8 cellular contexts compared by ENCODE assay signal in genomic region chr5:177509361-177509951, GRCh38. TPM values are rescaled to one million over a fixed set of nuclear protein-coding genes. Genes with fewer than 3 reads are reported as not detected.
DNase-seq lines count a peak whose midpoint lies in the region; ATAC-seq and TF ChIP-seq lines count a peak whose summit lies in the region.

A gene with protein sequence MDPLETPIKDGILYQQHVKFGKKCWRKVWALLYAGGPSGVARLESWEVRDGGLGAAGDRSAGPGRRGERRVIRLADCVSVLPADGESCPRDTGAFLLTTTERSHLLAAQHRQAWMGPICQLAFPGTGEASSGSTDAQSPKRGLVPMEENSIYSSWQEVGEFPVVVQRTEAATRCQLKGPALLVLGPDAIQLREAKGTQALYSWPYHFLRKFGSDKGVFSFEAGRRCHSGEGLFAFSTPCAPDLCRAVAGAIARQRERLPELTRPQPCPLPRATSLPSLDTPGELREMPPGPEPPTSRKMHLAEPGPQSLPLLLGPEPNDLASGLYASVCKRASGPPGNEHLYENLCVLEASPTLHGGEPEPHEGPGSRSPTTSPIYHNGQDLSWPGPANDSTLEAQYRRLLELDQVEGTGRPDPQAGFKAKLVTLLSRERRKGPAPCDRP (minus strand): TSS chr5:177509826. CDS start chr5:177509540, 286 bp downstream.

- DNase-seq in endodermal cell (no peak), gastrocnemius medialis (peak in 1 of 2 donors; percentile 36), NCI-H187 treated with DMSO at 0.1 percent for 48 hours (lab: John Stamatoyannopoulos, UW) (no peak), NCI-H446 treated with DMSO at 0.1 percent for 48 hours (lab: John Stamatoyannopoulos, UW) (no peak), NCI-H226 (no peak)
- no peak for DNase-seq in activated naive CD4-positive, alpha-beta T cell treated with anti-CD3 and anti-CD28 coated beads, Interleukin-2, amount 10 ng/mL, durations not matched to agents 7 days and 5 days

- H3K27ac ChIP-seq in endodermal cell (ENCODE audit: low read depth, low read length), result no peak within 1 kb of the TSS
- peak within 1 kb of the TSS in 1 of 4 donors; percentile 30 for H3K27ac ChIP-seq in gastrocnemius medialis

- H3K4me3 Mint-ChIP-seq in IgD-negative memory B cell (peak within 1 kb of the TSS; percentile 92 to 100 (median 96)), endodermal cell (no peak within 1 kb of the TSS)
- no peak within 1 kb of the TSS for H3K4me3 Mint-ChIP-seq in activated naive CD4-positive, alpha-beta T cell treated with anti-CD3 and anti-CD28 coated beads, Interleukin-2, amount 10 ng/mL, durations not matched to agents 7 days and 5 days

- CTCF ChIA-PET in activated naive CD4-positive, alpha-beta T cell treated with anti-CD3 and anti-CD28 coated beads, Interleukin-2, amount 10 ng/mL, durations not matched to agents 7 days and 5 days (lab: Charles Lee), result no interaction called here

- H3K36me3 Mint-ChIP-seq in IgD-negative memory B cell, result peaks cover 5% of the 10 kb centered on the region
- H3K36me3 Mint-ChIP-seq in endodermal cell (ENCODE audit: low read depth), result peaks cover 38% of the 10 kb centered on the region
- H3K36me3 Mint-ChIP-seq in activated naive CD4-positive, alpha-beta T cell treated with anti-CD3 and anti-CD28 coated beads, Interleukin-2, amount 10 ng/mL, durations not matched to agents 7 days and 5 days, result peaks cover 23% of the 10 kb centered on the region

- H3K9me3 Mint-ChIP-seq in IgD-negative memory B cell (no peaks in the 10 kb centered on the region), endodermal cell (no peaks in the 10 kb centered on the region)
- H3K9me3 Mint-ChIP-seq in activated naive CD4-positive, alpha-beta T cell treated with anti-CD3 and anti-CD28 coated beads, Interleukin-2, amount 10 ng/mL, durations not matched to agents 7 days and 5 days, result no peaks in the 10 kb centered on the region

- no peak for TF ChIP-seq POLR2A in gastrocnemius medialis (IDR thresholded peaks at IDR 0.05)

- H3K9me3 ChIP-seq in endodermal cell (ENCODE audit: control insufficient read depth, low read length) (no peaks in the 10 kb centered on the region), gastrocnemius medialis (no peaks in the 10 kb centered on the region)

- H3K4me1 ChIP-seq in endodermal cell (ENCODE audit: control insufficient read depth, insufficient read depth, low read length) (peaks cover 4% of the 10 kb centered on the region), gastrocnemius medialis (peaks cover 4 to 6% of the 10 kb centered on the region in 2 donors)

- H3K27me3 ChIP-seq in endodermal cell (ENCODE audit: control insufficient read depth, insufficient read depth, low read length, poor library complexity, severe bottlenecking), result no peaks in the 10 kb centered on the region
- H3K27me3 ChIP-seq in gastrocnemius medialis, result no peaks in the 10 kb centered on the region

- H3K4me1 Mint-ChIP-seq in IgD-negative memory B cell, result peaks cover 28 to 38% (median 30%) of the 10 kb centered on the region in 3 donors
- peaks cover 5% of the 10 kb centered on the region for H3K4me1 Mint-ChIP-seq in endodermal cell
- peaks cover 10% of the 10 kb centered on the region for H3K4me1 Mint-ChIP-seq in activated naive CD4-positive, alpha-beta T cell treated with anti-CD3 and anti-CD28 coated beads, Interleukin-2, amount 10 ng/mL, durations not matched to agents 7 days and 5 days

- in situ Hi-C loops in gastrocnemius medialis (cut with MboI; ENCODE audit: low sequenced_read_pairs in 4 of 4), result loop anchor here in 3 of 4 donors (10.0 to 25.0 kb wide), 3 partner anchors 105 to 125 kb away; partner anchors contain the start of genes SLC34A1 (in 2 of the 3), F12 (in 1 of the 3) and PFN3 (in 1 of the 3)

- no peak within 1 kb of the TSS for H3K9ac ChIP-seq in endodermal cell (ENCODE audit: extremely low read depth, low read length, poor library complexity, severe bottlenecking)

- 81 to 89% methylated on average over 19 to 20 of the region's 20 CpGs for WGBS in endodermal cell (ENCODE audit: insufficient coverage in 1 of 2, insufficient read length in 1 of 2), 2 experiments

- H3K27me3 Mint-ChIP-seq in IgD-negative memory B cell (no peaks in the 10 kb centered on the region), endodermal cell (ENCODE audit: insufficient read depth) (no peaks in the 10 kb centered on the region)
- H3K27me3 Mint-ChIP-seq in activated naive CD4-positive, alpha-beta T cell treated with anti-CD3 and anti-CD28 coated beads, Interleukin-2, amount 10 ng/mL, durations not matched to agents 7 days and 5 days, result no peaks in the 10 kb centered on the region

- intact Hi-C loops in gastrocnemius medialis (cut with DNase I; ENCODE audit: low total_unique reads), result no loop called here

- no peak within 1 kb of the TSS for H3K4me3 ChIP-seq in endodermal cell (ENCODE audit: low read length)
- H3K4me3 ChIP-seq in gastrocnemius medialis, result peak within 1 kb of the TSS in 3 of 4 donors; percentile 17 to 32 (median 19)

- peak within 1 kb of the TSS; percentile 92 to 99 (median 98) for H3K27ac Mint-ChIP-seq in IgD-negative memory B cell
- peak within 1 kb of the TSS; percentile 56 for H3K27ac Mint-ChIP-seq in endodermal cell
- no peak within 1 kb of the TSS for H3K27ac Mint-ChIP-seq in activated naive CD4-positive, alpha-beta T cell treated with anti-CD3 and anti-CD28 coated beads, Interleukin-2, amount 10 ng/mL, durations not matched to agents 7 days and 5 days

- TF ChIP-seq CTCF in endodermal cell (conservative IDR thresholded peaks at IDR 0.05) (no peak), gastrocnemius medialis (IDR thresholded peaks at IDR 0.05 in 4 of 5, conservative IDR thresholded peaks at IDR 0.05 in 1 of 5) (no peak)

- ATAC-seq in GM19023 (IDR thresholded peaks at IDR 0.05; ENCODE audit: unreplicated experiment), result peak; percentile 32
- ATAC-seq in gastrocnemius medialis, result peak; percentile 15 to 41

- H3K36me3 ChIP-seq in endodermal cell (ENCODE audit: control insufficient read depth, insufficient read depth, low read length) (peaks cover 49% of the 10 kb centered on the region), gastrocnemius medialis (peaks cover 0 to 42% of the 10 kb centered on the region in 2 donors)

RNA-seq across cellular contexts. Expression of the gene that starts here (rescaled TPM):
- polyA plus RNA-seq in IgD-negative memory B cell, result 154 TPM
- total RNA-seq in endodermal cell (1 to 10 TPM; 2.1 to 7.7 TPM), gastrocnemius medialis (1 to 10 TPM; 2.1 to 5.1 (median 2.9) TPM)
- polyA plus RNA-seq in endodermal cell (2013, experiment 1 of 2), result 2.2 TPM
- 3.3 TPM for polyA plus RNA-seq in endodermal cell (2013, experiment 2 of 2)

Comparison
In these comparisons a context has a peak if more than half of its experiments do, and no peak if none do; other contexts are left out.
1. H3K4me3 Mint-ChIP-seq: peak in IgD-negative memory B cell (4 of 4); none in endodermal cell (single experiment) and activated naive CD4-positive, alpha-beta T cell treated with anti-CD3 and anti-CD28 coated beads, Interleukin-2, amount 10 ng/mL, durations not matched to agents 7 days and 5 days (single experiment).